In the genomic region with DNA sequence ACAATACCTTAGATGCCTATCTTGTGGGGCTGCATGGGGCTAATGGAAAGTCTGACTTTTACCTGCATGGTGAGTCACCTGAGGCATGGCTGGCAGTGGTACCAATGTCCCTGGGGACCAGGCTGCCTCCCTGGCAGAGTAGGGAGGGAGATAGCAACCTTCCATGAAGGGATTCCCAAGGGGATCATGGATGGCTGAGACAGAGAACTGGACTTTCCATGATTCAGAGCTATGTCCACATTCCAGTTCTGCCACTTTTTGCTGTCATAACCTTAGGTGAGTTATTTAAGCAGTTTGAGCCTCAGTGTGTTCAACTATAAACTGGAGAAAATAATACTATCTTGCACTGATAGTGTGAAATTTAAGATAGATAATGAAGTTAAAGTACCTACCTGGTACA, we compare ENCODE assay signal across 15 cellular contexts.
"Had no signal": no experiment of that assay in that cellular context is flagged by ENCODE, and none has a peak within 500 bp of the region (broad histone marks: within the 10 kb centered on the region; RNA-seq: fewer than 3 reads in every experiment).

No MANE protein-coding gene starts in this region.

- ATAC-seq: activated CD4-positive, alpha-beta T cell treated with anti-CD3 and anti-CD28 coated beads for 36 hours had no signal

- H3K27ac ChIP-seq: left ventricle myocardium inferior, parathyroid adenoma, tibial nerve had no signal

- H3K27me3 ChIP-seq: dorsolateral prefrontal cortex, esophagus muscularis mucosa, tibial nerve had no signal

- H3K36me3 ChIP-seq: esophagus muscularis mucosa, left ventricle myocardium inferior, tibial nerve had no signal

- H3K9me3 Mint-ChIP-seq: activated CD4-positive, alpha-beta memory T cell treated with anti-CD3 and anti-CD28 coated beads, Interleukin-2, amount 10 ng/mL, durations not matched to agents 7 days and 5 days; nephron progenitor cell had no signal

- DNase-seq: activated CD4-positive, alpha-beta memory T cell treated with anti-CD3 and anti-CD28 coated beads, Interleukin-2, amount 10 ng/mL, durations not matched to agents 7 days and 5 days; activated CD4-positive, alpha-beta T cell treated with anti-CD3 and anti-CD28 coated beads for 36 hours; activated gamma-delta T cell; activated naive CD8-positive, alpha-beta T cell treated with anti-CD3 and anti-CD28 coated beads, Interleukin-2, amount 10 ng/mL, durations not matched to agents 7 days and 5 days; activated T-cell treated with anti-CD3 and anti-CD28 coated beads, Interleukin-2, amount 50 U/mL, for 48 hours; aorta; foreskin fibroblast; islet precursor cell; left ventricle myocardium inferior; nephron progenitor cell; stimulated activated CD4-positive, alpha-beta T cell treated with anti-CD3 and anti-CD28 coated beads, Interleukin-4, amount 100 ng/mL, for 1 hour had no signal

- H3K4me3 ChIP-seq: dorsolateral prefrontal cortex, esophagus muscularis mucosa, left ventricle myocardium inferior, tibial nerve had no signal

- H3K4me3 Mint-ChIP-seq: activated CD4-positive, alpha-beta memory T cell treated with anti-CD3 and anti-CD28 coated beads, Interleukin-2, amount 10 ng/mL, durations not matched to agents 7 days and 5 days; activated CD4-positive, alpha-beta T cell treated with anti-CD3 and anti-CD28 coated beads for 36 hours; activated naive CD8-positive, alpha-beta T cell treated with anti-CD3 and anti-CD28 coated beads, Interleukin-2, amount 10 ng/mL, durations not matched to agents 7 days and 5 days; nephron progenitor cell had no signal

- H3K4me1 ChIP-seq: parathyroid adenoma had no signal

- H3K27ac Mint-ChIP-seq: activated CD4-positive, alpha-beta memory T cell treated with anti-CD3 and anti-CD28 coated beads, Interleukin-2, amount 10 ng/mL, durations not matched to agents 7 days and 5 days; activated CD4-positive, alpha-beta T cell treated with anti-CD3 and anti-CD28 coated beads for 36 hours; activated naive CD8-positive, alpha-beta T cell treated with anti-CD3 and anti-CD28 coated beads, Interleukin-2, amount 10 ng/mL, durations not matched to agents 7 days and 5 days; nephron progenitor cell had no signal

- H3K36me3 Mint-ChIP-seq: activated naive CD8-positive, alpha-beta T cell treated with anti-CD3 and anti-CD28 coated beads, Interleukin-2, amount 10 ng/mL, durations not matched to agents 7 days and 5 days had no signal

- H3K9me3 ChIP-seq: esophagus muscularis mucosa, tibial nerve had no signal

- H3K4me1 Mint-ChIP-seq: activated CD4-positive, alpha-beta memory T cell treated with anti-CD3 and anti-CD28 coated beads, Interleukin-2, amount 10 ng/mL, durations not matched to agents 7 days and 5 days; activated CD4-positive, alpha-beta T cell treated with anti-CD3 and anti-CD28 coated beads for 36 hours; activated naive CD8-positive, alpha-beta T cell treated with anti-CD3 and anti-CD28 coated beads, Interleukin-2, amount 10 ng/mL, durations not matched to agents 7 days and 5 days had no signal
